ENCODE assay signal across 27 cellular contexts in genomic region chr1:224631471-224632105, GRCh38. TPM values are rescaled to one million over a fixed set of nuclear protein-coding genes. Genes with fewer than 3 reads are reported as not detected.
DNase-seq lines count a peak whose midpoint lies in the region; ATAC-seq and TF ChIP-seq lines count a peak whose summit lies in the region.
"Had no signal": no experiment of that assay in that cellular context is flagged by ENCODE, and none has a peak within 500 bp of the region (broad histone marks: within the 10 kb centered on the region; RNA-seq: fewer than 3 reads in every experiment).

No MANE protein-coding gene starts in this region.

- H3K36me3 Mint-ChIP-seq in natural killer cell treated with Interleukin-12 subunit alpha and Interleukin-12 subunit beta and Interleukin-15 and Interleukin-18, amount 100 ng/mL, for 72 hours = no peaks in the 10 kb centered on the region
- H3K36me3 Mint-ChIP-seq: neural progenitor cell had no signal

- peaks cover 7% of the 10 kb centered on the region in 2 donors for H3K27me3 Mint-ChIP-seq in natural killer cell treated with Interleukin-12 subunit alpha and Interleukin-12 subunit beta and Interleukin-15 and Interleukin-18, amount 100 ng/mL, for 72 hours

- H3K27me3 ChIP-seq in AG04450 (ENCODE audit: control insufficient read depth, insufficient read depth, low read length) = no peaks in the 10 kb centered on the region
- H3K27me3 ChIP-seq: cardiac muscle cell, left lung, neural progenitor cell, Peyer's patch had no signal

- DNase-seq in AG04450 (ENCODE audit: low read depth, low spot score) = no peak
- DNase-seq in NCI-H226 = peak; percentile 68
- DNase-seq in cerebellar cortex (ENCODE audit: low spot score) = peak; percentile 22
- peak; percentile 8 for DNase-seq in middle frontal gyrus (ENCODE audit: extremely low spot score, low spot score)
- no peak for DNase-seq in stimulated activated CD4-positive, alpha-beta T cell treated with anti-CD3 and anti-CD28 coated beads, Interleukin-2, amount 100 ng/mL, for 48 hours
- no peak for DNase-seq in natural killer cell treated with Interleukin-12 subunit alpha and Interleukin-12 subunit beta and Interleukin-15 and Interleukin-18, amount 100 ng/mL, for 72 hours (ENCODE audit: low spot score)
- DNase-seq: 8988T; activated CD8-positive, alpha-beta memory T cell treated with anti-CD3 and anti-CD28 coated beads, Interleukin-2, amount 50 U/mL, for 4 hours; CD8-positive, alpha-beta memory T cell; DMS153; heart right ventricle; left lung; mucosa of descending colon; NCI-H1092 treated with DMSO at 0.1 percent for 48 hours; NCI-H2081; NCI-H510A treated with DMSO at 0.1 percent for 48 hours; Peyer's patch; small intestine; stimulated activated naive CD4-positive, alpha-beta T cell; WERI-Rb-1 had no signal

- no peaks in the 10 kb centered on the region for H3K9me3 ChIP-seq in AG04450 (ENCODE audit: control insufficient read depth, insufficient read depth, low read length)
- H3K9me3 ChIP-seq: heart right ventricle, left lung, mucosa of descending colon, Peyer's patch, thoracic aorta had no signal

- H3K4me3 Mint-ChIP-seq in natural killer cell treated with Interleukin-12 subunit alpha and Interleukin-12 subunit beta and Interleukin-15 and Interleukin-18, amount 100 ng/mL, for 72 hours = no peak overlapping the region
- H3K4me3 Mint-ChIP-seq: CD8-positive, alpha-beta memory T cell; neural progenitor cell had no signal

- no peak overlapping the region for H3K4me3 ChIP-seq in AG04450 (ENCODE audit: low read depth, low read length)
- H3K4me3 ChIP-seq: cardiac muscle cell, GM12878, heart right ventricle, left lung, mucosa of descending colon, neural progenitor cell, Peyer's patch, thoracic aorta had no signal

- ATAC-seq in natural killer cell treated with Interleukin-12 subunit alpha and Interleukin-12 subunit beta and Interleukin-15 and Interleukin-18, amount 100 ng/mL, for 72 hours = no peak
- no peak for ATAC-seq in GM18907 (IDR thresholded peaks at IDR 0.05; ENCODE audit: unreplicated experiment)
- no peak for ATAC-seq in HG02884 (IDR thresholded peaks at IDR 0.05; ENCODE audit: unreplicated experiment)
- ATAC-seq: left lung, mucosa of descending colon had no signal

- H3K27ac Mint-ChIP-seq in natural killer cell treated with Interleukin-12 subunit alpha and Interleukin-12 subunit beta and Interleukin-15 and Interleukin-18, amount 100 ng/mL, for 72 hours = peak overlapping the region in 1 of 2 donors; percentile 21
- H3K27ac Mint-ChIP-seq: activated T-helper 2 cell treated with anti-CD3 and anti-CD28 coated beads, Interferon-gamma antibody, Interleukin-2, Interleukin-4, amounts not matched to agents 10 μg/mL and 5 μg/mL and 100 μg/mL, durations not matched to agents 14 hours and 24 hours and 36 hours; neural progenitor cell had no signal

- peak overlapping the region; percentile 80 for H3K27ac ChIP-seq in AG04450 (ENCODE audit: low read depth, low read length)
- H3K27ac ChIP-seq: cardiac muscle cell, heart right ventricle, left lung, neural progenitor cell, Peyer's patch, thoracic aorta, WERI-Rb-1 had no signal

- no peaks in the 10 kb centered on the region for H3K4me1 Mint-ChIP-seq in natural killer cell treated with Interleukin-12 subunit alpha and Interleukin-12 subunit beta and Interleukin-15 and Interleukin-18, amount 100 ng/mL, for 72 hours (ENCODE audit: low read depth in 2 of 2)

- TF ChIP-seq CTCF in AG04450 (IDR thresholded peaks at IDR 0.05; ENCODE audit: low read depth, low read length) = no peak

- CTCF ChIA-PET in AG04450 (lab: Charles Lee) = interaction anchor here (0.9 to 6.2 kb wide), 6 partner anchors 13 to 263 kb away, joined by 3 to 54 read pairs (median 7); no protein-coding TSS in a partner anchor

- POLR2A ChIA-PET in AG04450 (lab: Yijun Ruan, JAX) = interaction anchor here (1.1 kb wide), 1 partner anchor 8 kb away, joined by 3 read pairs; no protein-coding TSS in a partner anchor

- no peaks in the 10 kb centered on the region for H3K9me3 Mint-ChIP-seq in natural killer cell treated with Interleukin-12 subunit alpha and Interleukin-12 subunit beta and Interleukin-15 and Interleukin-18, amount 100 ng/mL, for 72 hours
- H3K9me3 Mint-ChIP-seq: activated T-helper 2 cell treated with anti-CD3 and anti-CD28 coated beads, Interferon-gamma antibody, Interleukin-2, Interleukin-4, amounts not matched to agents 10 μg/mL and 5 μg/mL and 100 μg/mL, durations not matched to agents 14 hours and 24 hours and 36 hours; CD8-positive, alpha-beta memory T cell; neural progenitor cell had no signal

RNA-seq across cellular contexts. Expression of gene CNIH3, which starts 15.5 kb away (rescaled TPM):
- polyA plus RNA-seq in AG04450 (2011; rRNA removed) = 5.6 and 6.5 TPM in 2 replicates
- polyA minus RNA-seq in AG04450 (2011; rRNA and poly(A)+ RNA removed) = 8.6 and 10.9 TPM in 2 replicates
- total RNA-seq in natural killer cell treated with Interleukin-12 subunit alpha and Interleukin-12 subunit beta and Interleukin-15 and Interleukin-18, amount 100 ng/mL, for 72 hours = 1 to 10 TPM; 1.5 TPM
- total RNA-seq: Peyer's patch had no signal

Comparison
In these comparisons a context has a peak if more than half of its experiments do, and no peak if none do; other contexts are left out.
1. DNase-seq: peak in NCI-H226 (single experiment), cerebellar cortex (single experiment) and middle frontal gyrus (single experiment); none in AG04450 (single experiment), stimulated activated CD4-positive, alpha-beta T cell treated with anti-CD3 and anti-CD28 coated beads, Interleukin-2, amount 100 ng/mL, for 48 hours (0 of 2) and natural killer cell treated with Interleukin-12 subunit alpha and Interleukin-12 subunit beta and Interleukin-15 and Interleukin-18, amount 100 ng/mL, for 72 hours (single experiment).